In the genomic region with DNA sequence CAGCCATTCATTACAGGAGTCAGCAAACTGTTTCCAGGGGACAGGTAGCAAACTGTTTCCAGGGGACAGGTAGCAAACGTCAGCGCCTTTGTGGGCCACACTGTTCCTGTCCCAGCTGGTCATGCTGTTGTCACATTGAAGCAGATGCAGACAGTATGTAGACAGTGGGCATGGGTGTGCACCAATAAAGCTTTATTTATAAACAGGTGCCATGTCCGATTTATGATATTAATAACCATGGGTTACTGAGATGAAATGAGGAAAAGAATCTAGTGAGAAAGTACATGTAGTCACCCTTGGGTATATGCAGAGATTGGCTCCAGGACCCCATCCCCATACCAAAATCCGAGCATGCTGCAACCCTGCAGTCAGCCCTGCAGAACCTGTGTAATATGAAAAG, we compare ENCODE assay signal across 2 cellular contexts.
A peak's percentile ranks its signal among the peaks of the same experiment; 100 is the strongest.
TF ChIP-seq lines count a peak whose summit lies in the region.

No MANE protein-coding gene starts in this region.

TF ChIP-seq in GM23338, 12 proteins besides CTCF, POLR2A, EP300 and RAD21 (continued from another document):
- TF ChIP-seq, protein P1, sequence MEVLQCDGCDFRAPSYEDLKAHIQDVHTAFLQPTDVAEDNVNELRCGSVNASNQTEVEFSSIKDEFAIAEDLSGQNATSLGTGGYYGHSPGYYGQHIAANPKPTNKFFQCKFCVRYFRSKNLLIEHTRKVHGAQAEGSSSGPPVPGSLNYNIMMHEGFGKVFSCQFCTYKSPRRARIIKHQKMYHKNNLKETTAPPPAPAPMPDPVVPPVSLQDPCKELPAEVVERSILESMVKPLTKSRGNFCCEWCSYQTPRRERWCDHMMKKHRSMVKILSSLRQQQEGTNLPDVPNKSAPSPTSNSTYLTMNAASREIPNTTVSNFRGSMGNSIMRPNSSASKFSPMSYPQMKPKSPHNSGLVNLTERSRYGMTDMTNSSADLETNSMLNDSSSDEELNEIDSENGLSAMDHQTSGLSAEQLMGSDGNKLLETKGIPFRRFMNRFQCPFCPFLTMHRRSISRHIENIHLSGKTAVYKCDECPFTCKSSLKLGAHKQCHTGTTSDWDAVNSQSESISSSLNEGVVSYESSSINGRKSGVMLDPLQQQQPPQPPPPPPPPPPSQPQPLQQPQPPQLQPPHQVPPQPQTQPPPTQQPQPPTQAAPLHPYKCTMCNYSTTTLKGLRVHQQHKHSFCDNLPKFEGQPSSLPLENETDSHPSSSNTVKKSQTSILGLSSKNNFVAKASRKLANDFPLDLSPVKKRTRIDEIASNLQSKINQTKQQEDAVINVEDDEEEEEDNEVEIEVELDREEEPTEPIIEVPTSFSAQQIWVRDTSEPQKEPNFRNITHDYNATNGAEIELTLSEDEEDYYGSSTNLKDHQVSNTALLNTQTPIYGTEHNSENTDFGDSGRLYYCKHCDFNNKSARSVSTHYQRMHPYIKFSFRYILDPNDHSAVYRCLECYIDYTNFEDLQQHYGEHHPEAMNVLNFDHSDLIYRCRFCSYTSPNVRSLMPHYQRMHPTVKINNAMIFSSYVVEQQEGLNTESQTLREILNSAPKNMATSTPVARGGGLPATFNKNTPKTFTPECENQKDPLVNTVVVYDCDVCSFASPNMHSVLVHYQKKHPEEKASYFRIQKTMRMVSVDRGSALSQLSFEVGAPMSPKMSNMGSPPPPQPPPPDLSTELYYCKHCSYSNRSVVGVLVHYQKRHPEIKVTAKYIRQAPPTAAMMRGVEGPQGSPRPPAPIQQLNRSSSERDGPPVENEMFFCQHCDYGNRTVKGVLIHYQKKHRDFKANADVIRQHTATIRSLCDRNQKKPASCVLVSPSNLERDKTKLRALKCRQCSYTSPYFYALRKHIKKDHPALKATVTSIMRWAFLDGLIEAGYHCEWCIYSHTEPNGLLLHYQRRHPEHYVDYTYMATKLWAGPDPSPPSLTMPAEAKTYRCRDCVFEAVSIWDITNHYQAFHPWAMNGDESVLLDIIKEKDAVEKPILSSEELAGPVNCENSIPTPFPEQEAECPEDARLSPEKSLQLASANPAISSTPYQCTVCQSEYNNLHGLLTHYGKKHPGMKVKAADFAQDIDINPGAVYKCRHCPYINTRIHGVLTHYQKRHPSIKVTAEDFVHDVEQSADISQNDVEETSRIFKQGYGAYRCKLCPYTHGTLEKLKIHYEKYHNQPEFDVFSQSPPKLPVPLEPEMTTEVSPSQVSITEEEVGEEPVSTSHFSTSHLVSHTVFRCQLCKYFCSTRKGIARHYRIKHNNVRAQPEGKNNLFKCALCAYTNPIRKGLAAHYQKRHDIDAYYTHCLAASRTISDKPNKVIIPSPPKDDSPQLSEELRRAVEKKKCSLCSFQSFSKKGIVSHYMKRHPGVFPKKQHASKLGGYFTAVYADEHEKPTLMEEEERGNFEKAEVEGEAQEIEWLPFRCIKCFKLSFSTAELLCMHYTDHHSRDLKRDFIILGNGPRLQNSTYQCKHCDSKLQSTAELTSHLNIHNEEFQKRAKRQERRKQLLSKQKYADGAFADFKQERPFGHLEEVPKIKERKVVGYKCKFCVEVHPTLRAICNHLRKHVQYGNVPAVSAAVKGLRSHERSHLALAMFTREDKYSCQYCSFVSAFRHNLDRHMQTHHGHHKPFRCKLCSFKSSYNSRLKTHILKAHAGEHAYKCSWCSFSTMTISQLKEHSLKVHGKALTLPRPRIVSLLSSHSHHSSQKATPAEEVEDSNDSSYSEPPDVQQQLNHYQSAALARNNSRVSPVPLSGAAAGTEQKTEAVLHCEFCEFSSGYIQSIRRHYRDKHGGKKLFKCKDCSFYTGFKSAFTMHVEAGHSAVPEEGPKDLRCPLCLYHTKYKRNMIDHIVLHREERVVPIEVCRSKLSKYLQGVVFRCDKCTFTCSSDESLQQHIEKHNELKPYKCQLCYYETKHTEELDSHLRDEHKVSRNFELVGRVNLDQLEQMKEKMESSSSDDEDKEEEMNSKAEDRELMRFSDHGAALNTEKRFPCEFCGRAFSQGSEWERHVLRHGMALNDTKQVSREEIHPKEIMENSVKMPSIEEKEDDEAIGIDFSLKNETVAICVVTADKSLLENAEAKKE (CRISPR knock-in tag; IDR thresholded peaks at IDR 0.05), result no peak
- TF ChIP-seq ZNF114 (CRISPR knock-in tag; IDR thresholded peaks at IDR 0.05), result no peak
- no peak for TF ChIP-seq EZH2 (IDR thresholded peaks at IDR 0.05; ENCODE audit: low read depth, unreplicated experiment)
- no peak for TF ChIP-seq STAT1 (IDR thresholded peaks at IDR 0.05; ENCODE audit: unreplicated experiment)
- no peak for TF ChIP-seq JUNB (IDR thresholded peaks at IDR 0.05; ENCODE audit: unreplicated experiment)
- TF ChIP-seq CREB1 (CRISPR knock-in tag; IDR thresholded peaks at IDR 0.05; ENCODE audit: low read depth), result no peak
- TF ChIP-seq ZNF331 (CRISPR knock-in tag; IDR thresholded peaks at IDR 0.05; ENCODE audit: low read depth), result no peak
- TF ChIP-seq, protein P2, sequence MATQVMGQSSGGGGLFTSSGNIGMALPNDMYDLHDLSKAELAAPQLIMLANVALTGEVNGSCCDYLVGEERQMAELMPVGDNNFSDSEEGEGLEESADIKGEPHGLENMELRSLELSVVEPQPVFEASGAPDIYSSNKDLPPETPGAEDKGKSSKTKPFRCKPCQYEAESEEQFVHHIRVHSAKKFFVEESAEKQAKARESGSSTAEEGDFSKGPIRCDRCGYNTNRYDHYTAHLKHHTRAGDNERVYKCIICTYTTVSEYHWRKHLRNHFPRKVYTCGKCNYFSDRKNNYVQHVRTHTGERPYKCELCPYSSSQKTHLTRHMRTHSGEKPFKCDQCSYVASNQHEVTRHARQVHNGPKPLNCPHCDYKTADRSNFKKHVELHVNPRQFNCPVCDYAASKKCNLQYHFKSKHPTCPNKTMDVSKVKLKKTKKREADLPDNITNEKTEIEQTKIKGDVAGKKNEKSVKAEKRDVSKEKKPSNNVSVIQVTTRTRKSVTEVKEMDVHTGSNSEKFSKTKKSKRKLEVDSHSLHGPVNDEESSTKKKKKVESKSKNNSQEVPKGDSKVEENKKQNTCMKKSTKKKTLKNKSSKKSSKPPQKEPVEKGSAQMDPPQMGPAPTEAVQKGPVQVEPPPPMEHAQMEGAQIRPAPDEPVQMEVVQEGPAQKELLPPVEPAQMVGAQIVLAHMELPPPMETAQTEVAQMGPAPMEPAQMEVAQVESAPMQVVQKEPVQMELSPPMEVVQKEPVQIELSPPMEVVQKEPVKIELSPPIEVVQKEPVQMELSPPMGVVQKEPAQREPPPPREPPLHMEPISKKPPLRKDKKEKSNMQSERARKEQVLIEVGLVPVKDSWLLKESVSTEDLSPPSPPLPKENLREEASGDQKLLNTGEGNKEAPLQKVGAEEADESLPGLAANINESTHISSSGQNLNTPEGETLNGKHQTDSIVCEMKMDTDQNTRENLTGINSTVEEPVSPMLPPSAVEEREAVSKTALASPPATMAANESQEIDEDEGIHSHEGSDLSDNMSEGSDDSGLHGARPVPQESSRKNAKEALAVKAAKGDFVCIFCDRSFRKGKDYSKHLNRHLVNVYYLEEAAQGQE (IDR thresholded peaks at IDR 0.05; ENCODE audit: unreplicated experiment), result no peak

TF ChIP-seq in K562, 482 proteins besides CTCF, POLR2A, EP300 and RAD21 (continued from another document):
- TF ChIP-seq, protein P3, sequence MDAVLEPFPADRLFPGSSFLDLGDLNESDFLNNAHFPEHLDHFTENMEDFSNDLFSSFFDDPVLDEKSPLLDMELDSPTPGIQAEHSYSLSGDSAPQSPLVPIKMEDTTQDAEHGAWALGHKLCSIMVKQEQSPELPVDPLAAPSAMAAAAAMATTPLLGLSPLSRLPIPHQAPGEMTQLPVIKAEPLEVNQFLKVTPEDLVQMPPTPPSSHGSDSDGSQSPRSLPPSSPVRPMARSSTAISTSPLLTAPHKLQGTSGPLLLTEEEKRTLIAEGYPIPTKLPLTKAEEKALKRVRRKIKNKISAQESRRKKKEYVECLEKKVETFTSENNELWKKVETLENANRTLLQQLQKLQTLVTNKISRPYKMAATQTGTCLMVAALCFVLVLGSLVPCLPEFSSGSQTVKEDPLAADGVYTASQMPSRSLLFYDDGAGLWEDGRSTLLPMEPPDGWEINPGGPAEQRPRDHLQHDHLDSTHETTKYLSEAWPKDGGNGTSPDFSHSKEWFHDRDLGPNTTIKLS (IDR thresholded peaks at IDR 0.05; ENCODE audit: borderline replicate concordance, low read depth), result no peak
- TF ChIP-seq, protein P4, sequence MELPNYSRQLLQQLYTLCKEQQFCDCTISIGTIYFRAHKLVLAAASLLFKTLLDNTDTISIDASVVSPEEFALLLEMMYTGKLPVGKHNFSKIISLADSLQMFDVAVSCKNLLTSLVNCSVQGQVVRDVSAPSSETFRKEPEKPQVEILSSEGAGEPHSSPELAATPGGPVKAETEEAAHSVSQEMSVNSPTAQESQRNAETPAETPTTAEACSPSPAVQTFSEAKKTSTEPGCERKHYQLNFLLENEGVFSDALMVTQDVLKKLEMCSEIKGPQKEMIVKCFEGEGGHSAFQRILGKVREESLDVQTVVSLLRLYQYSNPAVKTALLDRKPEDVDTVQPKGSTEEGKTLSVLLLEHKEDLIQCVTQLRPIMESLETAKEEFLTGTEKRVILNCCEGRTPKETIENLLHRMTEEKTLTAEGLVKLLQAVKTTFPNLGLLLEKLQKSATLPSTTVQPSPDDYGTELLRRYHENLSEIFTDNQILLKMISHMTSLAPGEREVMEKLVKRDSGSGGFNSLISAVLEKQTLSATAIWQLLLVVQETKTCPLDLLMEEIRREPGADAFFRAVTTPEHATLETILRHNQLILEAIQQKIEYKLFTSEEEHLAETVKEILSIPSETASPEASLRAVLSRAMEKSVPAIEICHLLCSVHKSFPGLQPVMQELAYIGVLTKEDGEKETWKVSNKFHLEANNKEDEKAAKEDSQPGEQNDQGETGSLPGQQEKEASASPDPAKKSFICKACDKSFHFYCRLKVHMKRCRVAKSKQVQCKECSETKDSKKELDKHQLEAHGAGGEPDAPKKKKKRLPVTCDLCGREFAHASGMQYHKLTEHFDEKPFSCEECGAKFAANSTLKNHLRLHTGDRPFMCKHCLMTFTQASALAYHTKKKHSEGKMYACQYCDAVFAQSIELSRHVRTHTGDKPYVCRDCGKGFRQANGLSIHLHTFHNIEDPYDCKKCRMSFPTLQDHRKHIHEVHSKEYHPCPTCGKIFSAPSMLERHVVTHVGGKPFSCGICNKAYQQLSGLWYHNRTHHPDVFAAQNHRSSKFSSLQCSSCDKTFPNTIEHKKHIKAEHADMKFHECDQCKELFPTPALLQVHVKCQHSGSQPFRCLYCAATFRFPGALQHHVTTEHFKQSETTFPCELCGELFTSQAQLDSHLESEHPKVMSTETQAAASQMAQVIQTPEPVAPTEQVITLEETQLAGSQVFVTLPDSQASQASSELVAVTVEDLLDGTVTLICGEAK (IDR thresholded peaks at IDR 0.05), result peak; percentile 77
- TF ChIP-seq, protein P4 (CRISPR knock-in tag; IDR thresholded peaks at IDR 0.05), result no peak
- no peak for TF ChIP-seq RBM14 (IDR thresholded peaks at IDR 0.05; ENCODE audit: borderline replicate concordance, insufficient read depth, low read depth, low read length)
